ENCODE assay signal across 27 cellular contexts in genomic region chr7:75042831-75043703, GRCh38. TPM values are rescaled to one million over a fixed set of nuclear protein-coding genes. Genes with fewer than 3 reads are reported as not detected.
DNase-seq lines count a peak whose midpoint lies in the region; ATAC-seq, FAIRE-seq and TF ChIP-seq lines count a peak whose summit lies in the region.
"Had no signal": no experiment of that assay in that cellular context is flagged by ENCODE, and none has a peak within 500 bp of the region (broad histone marks: within the 10 kb centered on the region; RNA-seq: fewer than 3 reads in every experiment).

No MANE protein-coding gene starts in this region.

- no peak overlapping the region for H3K4me3 ChIP-seq in WERI-Rb-1 (ENCODE audit: low read depth, low read length)
- no peak overlapping the region for H3K4me3 ChIP-seq in esophagus squamous epithelium
- no peak overlapping the region for H3K4me3 ChIP-seq in hepatocyte
- H3K4me3 ChIP-seq: SJSA1 had no signal

- peaks cover 60% of the 10 kb centered on the region for H3K36me3 Mint-ChIP-seq in stimulated activated memory B cell treated with anti-CD40 and anti-IgM and Interleukin-4, amounts not matched to agents 10 μg/mL and 1 μg/mL and 100 μg/mL, for 72 hours
- peaks cover 9% of the 10 kb centered on the region for H3K36me3 Mint-ChIP-seq in chondrocyte (ENCODE audit: low read depth)

- peak overlapping the region; percentile 100 for H3K27ac ChIP-seq in WERI-Rb-1
- peak overlapping the region in 3 of 4 donors; percentile 64 to 69 (median 64) for H3K27ac ChIP-seq in esophagus squamous epithelium
- H3K27ac ChIP-seq in hepatocyte: no peak overlapping the region
- H3K27ac ChIP-seq: HL-60, SJSA1 had no signal

- no peak for TF ChIP-seq POLR2A in GM12891 (IDR thresholded peaks at IDR 0.05; ENCODE audit: low read depth, low read length)
- TF ChIP-seq POLR2A in esophagus squamous epithelium (IDR thresholded peaks at IDR 0.05): no peak

- H3K4me2 ChIP-seq in hepatocyte: no peak overlapping the region

- H3K27ac Mint-ChIP-seq in stimulated activated memory B cell treated with anti-CD40 and anti-IgM and Interleukin-4, amounts not matched to agents 10 μg/mL and 1 μg/mL and 100 μg/mL, for 72 hours: no peak overlapping the region
- H3K27ac Mint-ChIP-seq in chondrocyte (ENCODE audit: unreplicated experiment): no peak overlapping the region
- H3K27ac Mint-ChIP-seq: IgD-negative memory B cell had no signal

- no peak overlapping the region for H2AFZ ChIP-seq in hepatocyte

- H3K9me3 ChIP-seq in WERI-Rb-1 (ENCODE audit: severe bottlenecking): no peaks in the 10 kb centered on the region
- no peaks in the 10 kb centered on the region for H3K9me3 ChIP-seq in esophagus squamous epithelium
- no peaks in the 10 kb centered on the region for H3K9me3 ChIP-seq in hepatocyte (ENCODE audit: low read depth)
- H3K9me3 ChIP-seq: SJSA1 had no signal

- no peaks in the 10 kb centered on the region for H3K9me2 ChIP-seq in hepatocyte (replicated peaks; ENCODE audit: insufficient read depth)

- peak; percentile 39 for ATAC-seq in stimulated activated memory B cell treated with anti-CD40 and anti-IgM and Interleukin-4, amounts not matched to agents 10 μg/mL and 1 μg/mL and 100 μg/mL, for 72 hours
- no peak for ATAC-seq in HG02678 (IDR thresholded peaks at IDR 0.05; ENCODE audit: unreplicated experiment)
- ATAC-seq: PC-3 had no signal

- no peaks in the 10 kb centered on the region for H3K9me3 Mint-ChIP-seq in stimulated activated memory B cell treated with anti-CD40 and anti-IgM and Interleukin-4, amounts not matched to agents 10 μg/mL and 1 μg/mL and 100 μg/mL, for 72 hours
- no peaks in the 10 kb centered on the region for H3K9me3 Mint-ChIP-seq in chondrocyte (ENCODE audit: low read depth)
- H3K9me3 Mint-ChIP-seq: IgD-negative memory B cell had no signal

- no peaks in the 10 kb centered on the region for H3K27me3 Mint-ChIP-seq in stimulated activated memory B cell treated with anti-CD40 and anti-IgM and Interleukin-4, amounts not matched to agents 10 μg/mL and 1 μg/mL and 100 μg/mL, for 72 hours
- no peaks in the 10 kb centered on the region for H3K27me3 Mint-ChIP-seq in chondrocyte (ENCODE audit: low read depth)
- H3K27me3 Mint-ChIP-seq: IgD-negative memory B cell had no signal

- TF ChIP-seq CTCF in WERI-Rb-1 (IDR thresholded peaks at IDR 0.05; ENCODE audit: low read depth, low read length) (no peak), esophagus squamous epithelium (IDR thresholded peaks at IDR 0.05) (no peak), hepatocyte (IDR thresholded peaks at IDR 0.05; ENCODE audit: poor library complexity) (no peak), chondrocyte (IDR thresholded peaks at IDR 0.05) (no peak)

- intact Hi-C loops in esophagus squamous epithelium (cut with DNase I) (no loop called here), posterior vena cava (cut with DNase I) (no loop called here)

- H3K4me3 Mint-ChIP-seq in stimulated activated memory B cell treated with anti-CD40 and anti-IgM and Interleukin-4, amounts not matched to agents 10 μg/mL and 1 μg/mL and 100 μg/mL, for 72 hours: no peak overlapping the region
- H3K4me3 Mint-ChIP-seq in chondrocyte (ENCODE audit: unreplicated experiment): no peak overlapping the region
- H3K4me3 Mint-ChIP-seq: IgD-negative memory B cell had no signal

- DNase-seq in GM12891 (ENCODE audit: insufficient read length, low spot score) (no peak), WERI-Rb-1 (peak; percentile 42), esophagus squamous epithelium (lab: John Stamatoyannopoulos, UW) (no peak), hepatocyte (ENCODE audit: low spot score) (no peak), chondrocyte (ENCODE audit: low spot score) (no peak), posterior vena cava (ENCODE audit: low spot score) (no peak)
- DNase-seq: 8988T; ACHN; Calu3; GF-D8; Karpas-422; NCI-H1436 treated with DMSO at 0.1 percent for 48 hours; NCI-H187 treated with DMSO at 0.1 percent for 48 hours; NCI-H446; NCI-H524 treated with DMSO at 0.1 percent for 48 hours; NCI-H82; NK-92 treated with Interleukin-12 subunit alpha and Interleukin-12 subunit beta, amount 100 ng/mL, for 24 hours; PC-3; Right ventricle myocardium superior had no signal

- H3K36me3 ChIP-seq in WERI-Rb-1: peaks cover 40% of the 10 kb centered on the region
- H3K36me3 ChIP-seq in esophagus squamous epithelium: peaks cover 0 to 57% (median 4%) of the 10 kb centered on the region in 3 donors
- H3K36me3 ChIP-seq in hepatocyte (replicated peaks; ENCODE audit: insufficient read depth, low read depth): no peaks in the 10 kb centered on the region

- no peaks in the 10 kb centered on the region for H3K79me2 ChIP-seq in hepatocyte

- WGBS in esophagus squamous epithelium, 2 donors: 75 to 100% methylated on average over 3 to 8 of the region's 28 CpGs
- 97% methylated on average over 28 of the region's 28 CpGs for WGBS in hepatocyte (ENCODE audit: low lambda C conversion rate, missing lambda C conversion rate)

- FAIRE-seq in GM12891 (lab: Jason Lieb, UNC): no peak
- FAIRE-seq: GM12892, GM19239, H54 had no signal

- H3K27me3 ChIP-seq in WERI-Rb-1 (ENCODE audit: insufficient read depth, low read depth, severe bottlenecking) (no peaks in the 10 kb centered on the region), esophagus squamous epithelium (no peaks in the 10 kb centered on the region), hepatocyte (no peaks in the 10 kb centered on the region)
- H3K27me3 ChIP-seq: SJSA1 had no signal

- H4K20me1 ChIP-seq in hepatocyte (ENCODE audit: insufficient read depth, poor library complexity, severe bottlenecking): no peaks in the 10 kb centered on the region

- no peaks in the 10 kb centered on the region for H3K4me1 Mint-ChIP-seq in stimulated activated memory B cell treated with anti-CD40 and anti-IgM and Interleukin-4, amounts not matched to agents 10 μg/mL and 1 μg/mL and 100 μg/mL, for 72 hours
- H3K4me1 Mint-ChIP-seq in chondrocyte (ENCODE audit: low read depth): peaks cover 12% of the 10 kb centered on the region
- H3K4me1 Mint-ChIP-seq: IgD-negative memory B cell had no signal

- H3K4me1 ChIP-seq in esophagus squamous epithelium (peaks cover 5 to 53% (median 16%) of the 10 kb centered on the region in 3 donors), hepatocyte (ENCODE audit: insufficient read depth) (no peaks in the 10 kb centered on the region)
- H3K4me1 ChIP-seq: SJSA1 had no signal

TF ChIP-seq in GM12891, 5 proteins besides CTCF, POLR2A, EP300 and RAD21:
- 0 out of 2 replicates have a peak, but pooled peaks have one; percentile 15 for TF ChIP-seq POLR2AphosphoS5 (IDR thresholded peaks at IDR 0.05; ENCODE audit: low read depth, low read length)
- no peak for TF ChIP-seq POU2F2 (IDR thresholded peaks at IDR 0.05; ENCODE audit: low read depth, low read length)

RNA-seq across cellular contexts. Expression of gene RCC1L, which starts 30.5 kb away (rescaled TPM):
- polyA plus RNA-seq in GM12891 (2012; ENCODE audit: low read depth, missing spikeins): 45.1 TPM
- total RNA-seq in esophagus squamous epithelium (10 to 100 TPM; 41.0 to 48.4 (median 42.8) TPM), hepatocyte (47.8 and 52.6 TPM in 2 replicates), chondrocyte (33.0 to 43.4 TPM (median 33.7 TPM) in 3 replicates), posterior vena cava (10 to 100 TPM; 24.7 to 28.3 TPM)
- polyA plus RNA-seq in hepatocyte: 44.5 and 53.6 TPM in 2 replicates

RNA-seq across cellular contexts. Expression of gene GTF2IRD2B, which starts 49.3 kb away (rescaled TPM):
- polyA plus RNA-seq in GM12891 (2012; ENCODE audit: low read depth, missing spikeins): 6.9 TPM
- 10 to 100 TPM in 3 of 4 donors, 1 to 10 TPM in 1; 7.8 to 42.7 (median 24.6) TPM for total RNA-seq in esophagus squamous epithelium
- 18.2 and 26.8 TPM in 2 replicates for total RNA-seq in hepatocyte
- polyA plus RNA-seq in hepatocyte: 27.2 and 29.6 TPM in 2 replicates
- 17.8 to 21.9 TPM (median 19.6 TPM) in 3 replicates for total RNA-seq in chondrocyte
- 10 to 100 TPM; 33.3 to 33.9 TPM for total RNA-seq in posterior vena cava
